In the genomic region with DNA sequence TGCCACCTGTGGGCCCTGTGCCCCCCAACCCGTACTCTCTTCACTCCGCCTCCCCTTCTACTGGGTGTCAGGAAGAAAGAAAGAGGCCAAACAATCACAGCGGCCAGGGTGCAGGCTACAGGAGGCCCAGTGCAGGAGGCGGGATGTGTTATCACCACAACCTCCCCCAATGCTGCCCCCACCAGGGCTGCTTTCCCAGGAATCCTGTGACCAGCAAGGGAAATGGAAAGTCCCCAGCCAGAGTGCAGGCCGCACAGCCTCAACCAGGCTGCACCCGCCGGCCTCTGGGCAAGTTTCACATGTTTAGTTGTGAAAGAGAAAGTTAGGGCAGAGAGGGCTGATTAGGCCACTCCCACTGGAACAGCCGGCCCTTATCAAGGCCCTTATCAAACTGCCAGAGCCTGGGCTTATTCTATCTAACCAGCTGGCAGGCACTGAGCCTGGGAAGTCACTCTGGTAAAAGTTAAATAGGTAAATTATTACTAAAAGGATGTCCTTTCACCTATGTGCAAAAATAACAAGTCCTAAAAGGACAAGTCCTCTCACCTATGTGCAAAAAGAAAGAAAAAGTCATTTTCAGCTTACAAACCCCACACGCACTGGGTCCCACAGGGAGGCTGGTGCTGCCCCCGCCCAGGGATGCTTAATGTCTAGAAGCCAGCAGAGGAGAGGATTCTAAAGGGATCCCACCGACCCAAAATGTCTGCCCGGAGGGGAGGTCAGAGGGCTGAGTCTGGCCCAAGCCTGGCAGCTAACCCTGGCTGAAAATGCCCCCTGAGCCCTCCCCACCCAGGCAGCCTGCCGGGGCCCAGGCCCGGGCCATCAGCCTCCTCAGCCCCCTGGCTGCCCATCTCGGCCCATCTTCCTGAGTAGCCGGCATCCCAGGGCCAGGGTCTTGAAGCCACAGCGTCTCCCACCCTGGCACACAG, we compare ENCODE assay signal across 8 cellular contexts. TPM values are rescaled to one million over a fixed set of nuclear protein-coding genes. Genes with fewer than 3 reads are reported as not detected.
DNase-seq lines count a peak whose midpoint lies in the region; ATAC-seq, FAIRE-seq and TF ChIP-seq lines count a peak whose summit lies in the region.

No MANE protein-coding gene starts in this region.

- no peaks in the 10 kb centered on the region for H3K27me3 ChIP-seq in OCI-LY1 (ENCODE audit: insufficient read depth, low read length)
- H3K27me3 ChIP-seq in left ventricle myocardium inferior (ENCODE audit: low read depth) = no peaks in the 10 kb centered on the region

- FAIRE-seq in GM18507 (lab: Jason Lieb, UNC) (peak; percentile 94), frontal cortex (lab: Jason Lieb, UNC) (no peak)

- 0 out of 2 replicates have a peak overlapping the region, but pooled peaks have one; percentile 5 for H3K4me2 ChIP-seq in OCI-LY1 (ENCODE audit: low read length)

- H4K20me1 ChIP-seq in OCI-LY1 (ENCODE audit: insufficient read depth, low read length) = no peaks in the 10 kb centered on the region

- H3K4me1 Mint-ChIP-seq in activated naive CD4-positive, alpha-beta T cell treated with anti-CD3 and anti-CD28 coated beads for 36 hours (ENCODE audit: low read depth) = peaks cover 43% of the 10 kb centered on the region

- H3K27ac ChIP-seq in OCI-LY1 (ENCODE audit: low read depth, low read length, poor library complexity, severe bottlenecking) (no peak overlapping the region), left ventricle myocardium inferior (replicated peaks) (peak overlapping the region; percentile 83), skin epidermis (peak overlapping the region; percentile 8 to 94 (median 80))

- H3K36me3 ChIP-seq in OCI-LY1 (ENCODE audit: insufficient read depth, low read length) (no peaks in the 10 kb centered on the region; the same call in 1 of the 2 replicates), left ventricle myocardium inferior (no peaks in the 10 kb centered on the region)

- no peak for TF ChIP-seq CTCF in OCI-LY1 (IDR thresholded peaks at IDR 0.05; ENCODE audit: low read length)
- TF ChIP-seq CTCF in left ventricle myocardium inferior (IDR thresholded peaks at IDR 0.05; ENCODE audit: borderline replicate concordance) = no peak

- no peak overlapping the region for H2AFZ ChIP-seq in OCI-LY1 (ENCODE audit: low read length)

- H3K4me3 ChIP-seq in OCI-LY1 (ENCODE audit: low read depth, low read length, poor library complexity, severe bottlenecking) (no peak overlapping the region), left ventricle myocardium inferior (peak overlapping the region; percentile 33), skin epidermis (no peak overlapping the region)

- no peaks in the 10 kb centered on the region for H3F3A ChIP-seq in OCI-LY1 (ENCODE audit: insufficient read depth, low read length)

- no peaks in the 10 kb centered on the region for H3K79me2 ChIP-seq in OCI-LY1 (ENCODE audit: insufficient read depth, low read length)

- H3K4me3 Mint-ChIP-seq in activated naive CD4-positive, alpha-beta T cell treated with anti-CD3 and anti-CD28 coated beads for 36 hours = peak overlapping the region; percentile 39

- H3K9ac ChIP-seq in OCI-LY1 (ENCODE audit: low read length) = peak overlapping the region; percentile 24; the same call in 1 of the 2 replicates

- peaks cover 6% of the 10 kb centered on the region for H3K4me1 ChIP-seq in OCI-LY1 (ENCODE audit: insufficient read depth, low read length, severe bottlenecking)
- H3K4me1 ChIP-seq in left ventricle myocardium inferior = peaks cover 40% of the 10 kb centered on the region

- CTCF ChIA-PET in activated naive CD4-positive, alpha-beta T cell treated with anti-CD3 and anti-CD28 coated beads for 36 hours (lab: Charles Lee) = interaction anchor here (1.1 to 5.2 kb wide), 6 partner anchors 15 to 78 kb away, joined by 3 to 31 read pairs (median 4); partner anchors contain the start of gene ACOT7

- ATAC-seq in HG02678 (IDR thresholded peaks at IDR 0.05; ENCODE audit: unreplicated experiment) = peak; percentile 87

- no peaks in the 10 kb centered on the region for H3K27me3 Mint-ChIP-seq in activated naive CD4-positive, alpha-beta T cell treated with anti-CD3 and anti-CD28 coated beads for 36 hours (ENCODE audit: low read depth)

- no peaks in the 10 kb centered on the region for H3K9me2 ChIP-seq in OCI-LY1 (ENCODE audit: low read depth, low read length)

- peak overlapping the region; percentile 72 for H3K27ac Mint-ChIP-seq in activated naive CD4-positive, alpha-beta T cell treated with anti-CD3 and anti-CD28 coated beads for 36 hours

- H3K36me3 Mint-ChIP-seq in activated naive CD4-positive, alpha-beta T cell treated with anti-CD3 and anti-CD28 coated beads for 36 hours (ENCODE audit: low read depth) = no peaks in the 10 kb centered on the region

- DNase-seq in GM18507 (ENCODE audit: extremely low spot score, insufficient read length, low read depth) = peak; percentile 54
- DNase-seq in activated naive CD4-positive, alpha-beta T cell treated with anti-CD3 and anti-CD28 coated beads for 36 hours = peak; percentile 59
- peak; percentile 53 for DNase-seq in left ventricle myocardium inferior
- DNase-seq in frontal cortex (ENCODE audit: low spot score in 2 of 2) = no peak
- no peak for DNase-seq in NCI-H1436 treated with DMSO at 0.1 percent for 48 hours (lab: John Stamatoyannopoulos, UW)

- no peaks in the 10 kb centered on the region for H3K9me3 ChIP-seq in OCI-LY1 (ENCODE audit: low read length)
- H3K9me3 ChIP-seq in left ventricle myocardium inferior (replicated peaks) = no peaks in the 10 kb centered on the region

- intact Hi-C loops in activated naive CD4-positive, alpha-beta T cell treated with anti-CD3 and anti-CD28 coated beads for 36 hours (cut with micrococcal nuclease) = no loop called here
- intact Hi-C loops in left ventricle myocardium inferior (cut with micrococcal nuclease) = loop anchor here (5.0 kb wide), 1 partner anchor 47 kb away; no protein-coding TSS in a partner anchor

- H3K9me3 Mint-ChIP-seq in activated naive CD4-positive, alpha-beta T cell treated with anti-CD3 and anti-CD28 coated beads for 36 hours = no peaks in the 10 kb centered on the region

RNA-seq across cellular contexts. Expression of gene ACOT7, which starts 33.7 kb away (rescaled TPM):
- 10 to 100 TPM; 74.2 to 77.6 TPM for total RNA-seq in activated naive CD4-positive, alpha-beta T cell treated with anti-CD3 and anti-CD28 coated beads for 36 hours
- 8.6 TPM for total RNA-seq in left ventricle myocardium inferior
- total RNA-seq in frontal cortex = 40.8 TPM

RNA-seq across cellular contexts. Expression of gene HES2, which starts 59.9 kb away (rescaled TPM):
- under 1 TPM; 0.14 to 0.74 TPM for total RNA-seq in activated naive CD4-positive, alpha-beta T cell treated with anti-CD3 and anti-CD28 coated beads for 36 hours
- not detected for total RNA-seq in left ventricle myocardium inferior
- not detected for total RNA-seq in frontal cortex

Comparison
In these comparisons a context has a peak if more than half of its experiments do, and no peak if none do; other contexts are left out.
1. DNase-seq: peak in GM18507 (single experiment), activated naive CD4-positive, alpha-beta T cell treated with anti-CD3 and anti-CD28 coated beads for 36 hours (single experiment) and left ventricle myocardium inferior (single experiment); none in frontal cortex (0 of 2) and NCI-H1436 treated with DMSO at 0.1 percent for 48 hours (single experiment).